ENCODE assay signal across 9 cellular contexts in genomic region chr14:74804219-74804825, GRCh38. TPM values are rescaled to one million over a fixed set of nuclear protein-coding genes. Genes with fewer than 3 reads are reported as not detected.
DNase-seq lines count a peak whose midpoint lies in the region; ATAC-seq and TF ChIP-seq lines count a peak whose summit lies in the region.
"Had no signal": no experiment of that assay in that cellular context is flagged by ENCODE, and none has a peak within 500 bp of the region (broad histone marks: within the 10 kb centered on the region; RNA-seq: fewer than 3 reads in every experiment).

No MANE protein-coding gene starts in this region.

- TF ChIP-seq EP300 in transverse colon (IDR thresholded peaks at IDR 0.05; ENCODE audit: low read depth): no peak

- no peak for TF ChIP-seq POLR2A in transverse colon (IDR thresholded peaks at IDR 0.05)

- in situ Hi-C loops in KBM-7 (cut with MboI; ENCODE audit: low pct_unique_long_range_greater_than_20kb, low sequenced_read_pairs): no loop called here
- in situ Hi-C loops in transverse colon (cut with MboI; ENCODE audit: low pct_ligation_motif_present in 1 of 4, low pct_unique_long_range_greater_than_20kb in 1 of 4, low sequenced_read_pairs in 3 of 4): no loop called here

- intact Hi-C loops in activated CD8-positive, alpha-beta T cell treated with anti-CD3 and anti-CD28 coated beads for 36 hours (cut with micrococcal nuclease): no loop called here
- intact Hi-C loops in transverse colon (cut with DNase I; ENCODE audit: low total_unique reads): no loop called here

- DNase-seq in NCI-H1694 treated with DMSO at 0.1 percent for 48 hours (lab: John Stamatoyannopoulos, UW) (peak; percentile 25), NCI-H1694 (lab: John Stamatoyannopoulos, UW) (no peak), KBM-7 (peak; percentile 62), iPS-NIHi11 (ENCODE audit: low spot score) (peak; percentile 41), transverse colon (peak; percentile 20)
- DNase-seq in activated CD8-positive, alpha-beta T cell treated with anti-CD3 and anti-CD28 coated beads for 36 hours: peak; percentile 45
- no peak for DNase-seq in T-helper 2 cell treated with Interferon-gamma antibody and Interleukin-4, amounts not matched to agents 5 μg/mL and 100 μg/mL, for 36 hours (ENCODE audit: low spot score)

- peak; percentile 77 for ATAC-seq in activated CD8-positive, alpha-beta T cell treated with anti-CD3 and anti-CD28 coated beads for 36 hours
- ATAC-seq in GM21526 (IDR thresholded peaks at IDR 0.05; ENCODE audit: low FRiP score, unreplicated experiment): no peak

- H3K4me1 ChIP-seq in transverse colon: no peaks in the 10 kb centered on the region
- H3K4me1 ChIP-seq: BLaER1 treated with 17β-estradiol and CSF1 and Interleukin-3, amounts not matched to agents 10 nM and 100 nM had no signal

- H3K9me3 Mint-ChIP-seq in activated CD8-positive, alpha-beta T cell treated with anti-CD3 and anti-CD28 coated beads for 36 hours: no peaks in the 10 kb centered on the region
- no peaks in the 10 kb centered on the region for H3K9me3 Mint-ChIP-seq in T-helper 2 cell treated with Interferon-gamma antibody and Interleukin-4, amounts not matched to agents 5 μg/mL and 100 μg/mL, for 36 hours

- H3K27ac ChIP-seq in transverse colon: no peak overlapping the region
- H3K27ac ChIP-seq: BLaER1 treated with 17β-estradiol and CSF1 and Interleukin-3, amounts not matched to agents 10 nM and 100 nM had no signal

- H3K36me3 Mint-ChIP-seq in activated CD8-positive, alpha-beta T cell treated with anti-CD3 and anti-CD28 coated beads for 36 hours (ENCODE audit: low read depth): peaks cover 23% of the 10 kb centered on the region
- H3K36me3 Mint-ChIP-seq in T-helper 2 cell treated with Interferon-gamma antibody and Interleukin-4, amounts not matched to agents 5 μg/mL and 100 μg/mL, for 36 hours (ENCODE audit: low read depth): peaks cover 27% of the 10 kb centered on the region

- no peak overlapping the region for H3K27ac Mint-ChIP-seq in activated CD8-positive, alpha-beta T cell treated with anti-CD3 and anti-CD28 coated beads for 36 hours
- H3K27ac Mint-ChIP-seq in T-helper 2 cell treated with Interferon-gamma antibody and Interleukin-4, amounts not matched to agents 5 μg/mL and 100 μg/mL, for 36 hours: no peak overlapping the region

- peaks cover 2% of the 10 kb centered on the region for H3K4me1 Mint-ChIP-seq in activated CD8-positive, alpha-beta T cell treated with anti-CD3 and anti-CD28 coated beads for 36 hours (ENCODE audit: low read depth)
- no peaks in the 10 kb centered on the region for H3K4me1 Mint-ChIP-seq in T-helper 2 cell treated with Interferon-gamma antibody and Interleukin-4, amounts not matched to agents 5 μg/mL and 100 μg/mL, for 36 hours (ENCODE audit: low read depth)

- TF ChIP-seq CTCF in activated CD8-positive, alpha-beta T cell treated with anti-CD3 and anti-CD28 coated beads for 36 hours (IDR thresholded peaks at IDR 0.05): peak; percentile 53
- TF ChIP-seq CTCF in transverse colon (IDR thresholded peaks at IDR 0.05): peak in 4 of 5 experiments; percentile 19 to 51 (median 36)

- peaks cover 0 to 38% (median 9%) of the 10 kb centered on the region in 4 donors for H3K36me3 ChIP-seq in transverse colon

- no peaks in the 10 kb centered on the region for H3K27me3 Mint-ChIP-seq in activated CD8-positive, alpha-beta T cell treated with anti-CD3 and anti-CD28 coated beads for 36 hours
- H3K27me3 Mint-ChIP-seq in T-helper 2 cell treated with Interferon-gamma antibody and Interleukin-4, amounts not matched to agents 5 μg/mL and 100 μg/mL, for 36 hours (ENCODE audit: low read depth): no peaks in the 10 kb centered on the region

- no peak overlapping the region for H3K4me3 ChIP-seq in transverse colon
- H3K4me3 ChIP-seq: BLaER1 treated with 17β-estradiol and CSF1 and Interleukin-3, amounts not matched to agents 10 nM and 100 nM had no signal

- 88 to 90% methylated on average over 2 to 4 of the region's 4 CpGs for WGBS in transverse colon (ENCODE audit: low coverage in 1 of 2), 2 donors

- no peak overlapping the region for H3K4me3 Mint-ChIP-seq in activated CD8-positive, alpha-beta T cell treated with anti-CD3 and anti-CD28 coated beads for 36 hours
- H3K4me3 Mint-ChIP-seq in T-helper 2 cell treated with Interferon-gamma antibody and Interleukin-4, amounts not matched to agents 5 μg/mL and 100 μg/mL, for 36 hours: no peak overlapping the region

- no peaks in the 10 kb centered on the region for H3K9me3 ChIP-seq in transverse colon
- H3K9me3 ChIP-seq: BLaER1 treated with 17β-estradiol and CSF1 and Interleukin-3, amounts not matched to agents 10 nM and 100 nM had no signal

- POLR2A ChIA-PET in activated CD8-positive, alpha-beta T cell treated with anti-CD3 and anti-CD28 coated beads for 36 hours (lab: Charles Lee): interaction anchor here (1.2 kb wide), 1 partner anchor 250 kb away, joined by 4 read pairs; no protein-coding TSS in a partner anchor

- CTCF ChIA-PET in activated CD8-positive, alpha-beta T cell treated with anti-CD3 and anti-CD28 coated beads for 36 hours (lab: Charles Lee): interaction anchor here (0.6 to 2.5 kb wide), 15 partner anchors 9 to 1464 kb away, joined by 3 to 22 read pairs (median 4); partner anchors contain the start of gene LTBP2

- no peaks in the 10 kb centered on the region for H3K27me3 ChIP-seq in transverse colon
- H3K27me3 ChIP-seq: BLaER1 treated with 17β-estradiol and CSF1 and Interleukin-3, amounts not matched to agents 10 nM and 100 nM had no signal

RNA-seq across cellular contexts. Expression of gene YLPM1, which starts 41.2 kb away (rescaled TPM):
- total RNA-seq in activated CD8-positive, alpha-beta T cell treated with anti-CD3 and anti-CD28 coated beads for 36 hours: 10 to 100 TPM; 43.6 to 49.0 TPM
- 10 to 100 TPM; 26.1 to 62.4 (median 35.0) TPM for total RNA-seq in transverse colon

Comparison
In these comparisons a context has a peak if more than half of its experiments do, and no peak if none do; other contexts are left out.
1. DNase-seq: peak in NCI-H1694 treated with DMSO at 0.1 percent for 48 hours (single experiment), KBM-7 (single experiment), activated CD8-positive, alpha-beta T cell treated with anti-CD3 and anti-CD28 coated beads for 36 hours (single experiment), iPS-NIHi11 (single experiment) and transverse colon (single experiment); none in NCI-H1694 (single experiment) and T-helper 2 cell treated with Interferon-gamma antibody and Interleukin-4, amounts not matched to agents 5 μg/mL and 100 μg/mL, for 36 hours (single experiment).